ENCODE assay signal across 20 cellular contexts in the genomic region with DNA sequence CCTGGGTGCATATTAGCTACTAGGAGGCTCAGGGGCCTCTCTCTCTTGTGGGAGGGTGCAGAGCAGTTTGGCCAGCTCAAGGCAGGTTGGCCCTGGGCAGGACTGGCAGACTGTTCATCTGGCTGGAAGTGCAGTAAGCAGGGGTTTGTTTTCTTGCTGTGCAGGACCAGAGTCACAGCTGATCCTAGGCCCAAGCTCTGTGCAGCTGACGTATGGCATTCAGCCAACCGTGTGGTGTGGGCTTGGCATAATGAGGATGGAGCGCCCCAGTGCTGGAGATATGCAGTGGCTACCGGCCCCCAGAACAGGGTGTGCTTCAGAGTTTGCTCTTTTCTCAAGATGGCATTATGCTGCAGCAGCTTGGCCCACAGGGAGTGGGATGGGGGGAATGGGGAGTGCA. TPM values are rescaled to one million over a fixed set of nuclear protein-coding genes. Genes with fewer than 3 reads are reported as not detected.
DNase-seq lines count a peak whose midpoint lies in the region; ATAC-seq and TF ChIP-seq lines count a peak whose summit lies in the region.
"Had no signal": no experiment of that assay in that cellular context is flagged by ENCODE, and none has a peak within 500 bp of the region (broad histone marks: within the 10 kb centered on the region; RNA-seq: fewer than 3 reads in every experiment).

No MANE protein-coding gene starts in this region.

- no peak overlapping the region for H3K27ac ChIP-seq in caudate nucleus (ENCODE audit: low read depth, low read length)
- H3K27ac ChIP-seq: GM23248 had no signal

- no peaks in the 10 kb centered on the region for H3K4me1 Mint-ChIP-seq in nephron progenitor cell

- no peak for ATAC-seq in HG03469 (IDR thresholded peaks at IDR 0.05; ENCODE audit: unreplicated experiment)
- ATAC-seq: GM12878, HCT116, K562, Panc1, Right ventricle myocardium inferior had no signal

- peaks cover 10% of the 10 kb centered on the region for H3K27me3 Mint-ChIP-seq in nephron progenitor cell (ENCODE audit: low read depth, poor library complexity)

- H3K36me3 Mint-ChIP-seq in nephron progenitor cell (ENCODE audit: low read depth): no peaks in the 10 kb centered on the region

- H3K4me3 Mint-ChIP-seq in nephron progenitor cell: no peak overlapping the region

- peak; percentile 1 for DNase-seq in LHCN-M2 (ENCODE audit: low read depth)
- peak in 38 of 61 donors; percentile 1 to 41 (median 10) for DNase-seq in caudate nucleus (lab: John Stamatoyannopoulos, UW)
- DNase-seq in midbrain (lab: John Stamatoyannopoulos, UW): peak; percentile 31
- DNase-seq in superior temporal gyrus (ENCODE audit: extremely low spot score): peak; percentile 40
- DNase-seq in D341Med (ENCODE audit: low spot score): no peak
- no peak for DNase-seq in nephron progenitor cell
- DNase-seq: Caco-2, GM23248, MV-4-11, NCI-H1417 treated with DMSO at 0.1 percent for 48 hours, NCI-H2029, NCI-H510A, NCI-H774, SK-N-SH had no signal

- TF ChIP-seq CTCF in nephron progenitor cell (IDR thresholded peaks at IDR 0.05): no peak

- H3K9me3 Mint-ChIP-seq in nephron progenitor cell: peaks cover 18% of the 10 kb centered on the region

- no peak overlapping the region for H3K27ac Mint-ChIP-seq in nephron progenitor cell

RNA-seq across cellular contexts. Expression of a gene that starts 31.0 kb away (rescaled TPM):
- not detected in 2 replicates for total RNA-seq in LHCN-M2 (2014; rRNA removed)
- polyA plus RNA-seq in LHCN-M2 (2012): not detected
- total RNA-seq: Caco-2, GM12878, GM23248, K562 had no signal
- polyA plus RNA-seq: GM23248, SK-N-SH had no signal

Comparison
In these comparisons a context has a peak if more than half of its experiments do, and no peak if none do; other contexts are left out.
1. DNase-seq: peak in LHCN-M2 (single experiment), caudate nucleus (38 of 61), midbrain (single experiment) and superior temporal gyrus (single experiment); none in D341Med (single experiment) and nephron progenitor cell (single experiment).